Comparison of ENCODE assay signal across 23 cellular contexts in the genomic region with DNA sequence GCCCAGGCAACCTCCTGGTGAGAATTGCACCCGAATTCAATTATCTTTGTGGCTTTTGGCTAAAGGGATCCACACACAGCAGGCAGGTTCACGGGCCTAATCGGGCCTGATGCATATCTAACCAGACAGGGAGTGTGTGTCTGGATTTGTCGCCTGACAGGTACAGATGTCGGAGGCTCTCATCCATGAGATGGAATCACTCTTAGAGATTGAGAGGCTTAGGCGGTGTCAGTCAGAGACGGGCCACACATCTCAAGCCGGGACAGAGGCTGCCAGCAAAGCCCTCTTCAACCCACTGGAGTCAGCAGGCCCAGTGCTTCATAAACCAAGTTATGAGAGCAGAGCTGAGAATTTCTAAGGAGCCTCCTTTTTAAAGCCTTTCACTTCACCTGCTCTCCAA.
"Had no signal": no experiment of that assay in that cellular context is flagged by ENCODE, and none has a peak within 500 bp of the region (broad histone marks: within the 10 kb centered on the region; RNA-seq: fewer than 3 reads in every experiment).

No MANE protein-coding gene starts in this region.

- H3K36me3 ChIP-seq: ascending aorta, cardiac muscle cell, left lung, lower lobe of right lung, tibial nerve had no signal

- ATAC-seq: left lung; lower lobe of right lung; naive thymus-derived CD8-positive, alpha-beta T cell; psoas muscle; stimulated activated naive B cell treated with anti-CD40 and anti-IgM and Interleukin-4, amounts not matched to agents 10 μg/mL and 1 μg/mL and 100 μg/mL, for 72 hours had no signal

- H3K27me3 ChIP-seq: ascending aorta, cardiac muscle cell had no signal

- H3K4me3 ChIP-seq: ascending aorta, cardiac muscle cell, coronary artery, dorsolateral prefrontal cortex, left lung, lower lobe of right lung, psoas muscle, tibial nerve had no signal

- H3K9me3 ChIP-seq: ascending aorta, left lung, lower lobe of right lung, psoas muscle, tibial nerve had no signal

- DNase-seq: activated CD4-positive, alpha-beta T cell treated with anti-CD3 and anti-CD28 coated beads for 48 hours; activated CD4-positive, alpha-beta T cell treated with anti-CD3 and anti-CD28 coated beads, Interleukin-2, amount 50 U/mL, for 48 hours; activated CD8-positive, alpha-beta memory T cell treated with anti-CD3 and anti-CD28 coated beads for 24 hours; activated gamma-delta T cell; activated naive CD4-positive, alpha-beta T cell treated with anti-CD3 and anti-CD28 coated beads, Interleukin-2, amount 10 ng/mL, durations not matched to agents 7 days and 5 days; activated naive CD8-positive, alpha-beta T cell treated with anti-CD3 and anti-CD28 coated beads, Interleukin-2, amount 10 ng/mL, durations not matched to agents 7 days and 5 days; effector memory CD4-positive, alpha-beta T cell; kidney glomerular epithelial cell; left lung; lower lobe of right lung; mesenchymal stem cell; naive thymus-derived CD8-positive, alpha-beta T cell; nucleus accumbens; psoas muscle; stimulated activated CD4-positive, alpha-beta T cell treated with anti-CD3 and anti-CD28 coated beads, Interleukin-15, amount 100 ng/mL, for 24 hours; stimulated activated CD4-positive, alpha-beta T cell treated with anti-CD3 and anti-CD28 coated beads, Interleukin-2, amount 100 ng/mL, for 24 hours; stimulated activated naive B cell treated with anti-CD40 and anti-IgM and Interleukin-4, amounts not matched to agents 10 μg/mL and 1 μg/mL and 100 μg/mL, for 72 hours had no signal

- H3K4me1 ChIP-seq: ascending aorta, left lung, lower lobe of right lung, parathyroid adenoma, tibial nerve had no signal
